In genomic region chr13:22369090-22369489, GRCh38 we compare ENCODE assay signal across 24 cellular contexts.
A peak's percentile ranks its signal among the peaks of the same experiment; 100 is the strongest.
DNase-seq lines count a peak whose midpoint lies in the region; ATAC-seq and TF ChIP-seq lines count a peak whose summit lies in the region.
"Had no signal": no experiment of that assay in that cellular context is flagged by ENCODE, and none has a peak within 500 bp of the region (broad histone marks: within the 10 kb centered on the region; RNA-seq: fewer than 3 reads in every experiment).

No MANE protein-coding gene starts in this region.

- H3K79me1 ChIP-seq in trophoblast cell (ENCODE audit: low read length), result no peaks in the 10 kb centered on the region

- no peak for TF ChIP-seq POLR2A in gastrocnemius medialis (IDR thresholded peaks at IDR 0.05)

- H3K27me3 ChIP-seq in iPS-20b (ENCODE audit: insufficient read depth, low read length) (no peaks in the 10 kb centered on the region), trophoblast cell (ENCODE audit: insufficient read depth, low read length) (no peaks in the 10 kb centered on the region), gastrocnemius medialis (no peaks in the 10 kb centered on the region)
- H3K27me3 ChIP-seq: BE2C had no signal

- no peak overlapping the region for H2AK5ac ChIP-seq in trophoblast cell (ENCODE audit: low read length)

- DNase-seq in ELF-1 (ENCODE audit: low read depth, low spot score), result peak; percentile 3
- DNase-seq in NCI-H226, result peak; percentile 60
- DNase-seq in trophoblast cell, result peak; percentile 7 to 29
- DNase-seq in gastrocnemius medialis, result no peak
- DNase-seq: BE2C; C1 segment of cervical spinal cord; CD4-positive, CD25-positive, alpha-beta regulatory T cell; CD8-positive, alpha-beta memory T cell; COR-L47; DMS 273 treated with DMSO at 0.1 percent for 48 hours; DMS53; DND-41; EL; GM23248; H7; HFFc6 had no signal

- no peak overlapping the region for H3K4ac ChIP-seq in trophoblast cell (ENCODE audit: low read depth, low read length)

- WGBS in trophoblast cell (ENCODE audit: extremely low coverage, insufficient coverage, insufficient read length), result no CpG with 5 or more reads among the region's 2 CpGs

- H4K91ac ChIP-seq in trophoblast cell (ENCODE audit: low read depth, low read length), result no peak overlapping the region

- H2BK120ac ChIP-seq in trophoblast cell (ENCODE audit: insufficient read depth, low read length, poor library complexity), result no peak overlapping the region

- H3K4me3 ChIP-seq in iPS-20b (ENCODE audit: low read length), result peak overlapping the region; percentile 29; the same call in 1 of the 2 replicates
- no peak overlapping the region for H3K4me3 ChIP-seq in trophoblast cell (ENCODE audit: low read depth, low read length)
- H3K4me3 ChIP-seq in gastrocnemius medialis, result no peak overlapping the region
- H3K4me3 ChIP-seq: A549, GM23248 had no signal

- no peak overlapping the region for H4K8ac ChIP-seq in trophoblast cell (ENCODE audit: low read depth, low read length)

- no peak overlapping the region for H2BK12ac ChIP-seq in trophoblast cell (ENCODE audit: low read length)

- no peak overlapping the region for H2AFZ ChIP-seq in trophoblast cell (ENCODE audit: insufficient read depth, low read length, poor library complexity)
- H2AFZ ChIP-seq: GM23248 had no signal

- no peak overlapping the region for H3K18ac ChIP-seq in trophoblast cell (ENCODE audit: low read length)

- H3K27ac ChIP-seq in iPS-20b (ENCODE audit: low read length), result no peak overlapping the region
- no peak overlapping the region for H3K27ac ChIP-seq in trophoblast cell (ENCODE audit: low read depth, low read length)
- H3K27ac ChIP-seq in gastrocnemius medialis, result no peak overlapping the region
- H3K27ac ChIP-seq: 22Rv1, A549, GM23248, KMS-11 had no signal

- no peak overlapping the region for H3K14ac ChIP-seq in trophoblast cell (ENCODE audit: low read length)

- no peak overlapping the region for H2BK5ac ChIP-seq in trophoblast cell (ENCODE audit: low read depth, low read length, poor library complexity)

- in situ Hi-C loops in gastrocnemius medialis (cut with MboI; ENCODE audit: low sequenced_read_pairs in 4 of 4), result no loop called here

- H3K79me2 ChIP-seq in trophoblast cell (ENCODE audit: control insufficient read depth, insufficient read depth, low read length, poor library complexity), result no peaks in the 10 kb centered on the region

- TF ChIP-seq CTCF in gastrocnemius medialis (IDR thresholded peaks at IDR 0.05 in 4 of 5, conservative IDR thresholded peaks at IDR 0.05 in 1 of 5), result no peak

- no peak overlapping the region for H4K12ac ChIP-seq in trophoblast cell (ENCODE audit: low read depth, low read length)

- H3K4me1 ChIP-seq in iPS-20b (ENCODE audit: insufficient read depth, low read length) (peaks cover 18% of the 10 kb centered on the region), trophoblast cell (ENCODE audit: control insufficient read depth in 1 of 2, insufficient read depth in 2 of 2, low read length in 2 of 2) (no peaks in the 10 kb centered on the region), gastrocnemius medialis (no peaks in the 10 kb centered on the region)
- H3K4me1 ChIP-seq: A549, BE2C had no signal

- H3K4me2 ChIP-seq in trophoblast cell (ENCODE audit: low read length), result no peak overlapping the region
- H3K4me2 ChIP-seq: A549, KMS-11 had no signal

- no peaks in the 10 kb centered on the region for H3K36me3 ChIP-seq in iPS-20b (ENCODE audit: insufficient read depth, low read depth, low read length)
- no peaks in the 10 kb centered on the region for H3K36me3 ChIP-seq in trophoblast cell (ENCODE audit: control insufficient read depth in 1 of 2, insufficient read depth in 2 of 2, low read length in 2 of 2)
- H3K36me3 ChIP-seq in gastrocnemius medialis, result no peaks in the 10 kb centered on the region
- H3K36me3 ChIP-seq: BE2C had no signal

- peak overlapping the region; percentile 10; the same call in 1 of the 2 replicates for H3K9ac ChIP-seq in iPS-20b (ENCODE audit: low read depth, low read length)
- no peak overlapping the region for H3K9ac ChIP-seq in trophoblast cell (ENCODE audit: low read length)
- H3K9ac ChIP-seq: GM23248, KMS-11 had no signal

- ATAC-seq in gastrocnemius medialis (no peak), GM19351 (IDR thresholded peaks at IDR 0.05; ENCODE audit: unreplicated experiment) (no peak), GM18868 (IDR thresholded peaks at IDR 0.05; ENCODE audit: unreplicated experiment) (no peak), HG03135 (IDR thresholded peaks at IDR 0.05; ENCODE audit: unreplicated experiment) (no peak)
- ATAC-seq: A549, HCT116 had no signal

- intact Hi-C loops in gastrocnemius medialis (cut with DNase I; ENCODE audit: low total_unique reads), result no loop called here

- no peak overlapping the region for H3K23ac ChIP-seq in trophoblast cell (ENCODE audit: low read length)

- H3K9me3 ChIP-seq in iPS-20b (ENCODE audit: insufficient read depth, low read depth, low read length) (peaks cover 36% of the 10 kb centered on the region), trophoblast cell (ENCODE audit: insufficient read depth, low read depth, low read length) (peaks cover 7% of the 10 kb centered on the region), gastrocnemius medialis (no peaks in the 10 kb centered on the region)
- H3K9me3 ChIP-seq: A549, BE2C had no signal

Comparison
In these comparisons a context has a peak if more than half of its experiments do, and no peak if none do; other contexts are left out.
1. DNase-seq: peak in ELF-1 (single experiment), NCI-H226 (single experiment) and trophoblast cell (2 of 2); none in gastrocnemius medialis (0 of 2).